In genomic region chr11:47504910-47505309, GRCh38 we compare ENCODE assay signal across 1 cellular context.
TF ChIP-seq lines count a peak whose summit lies in the region.

No MANE protein-coding gene starts in this region.

TF ChIP-seq in GM12878, 131 proteins besides CTCF, POLR2A, EP300 and RAD21:
- TF ChIP-seq SIN3A (IDR thresholded peaks at IDR 0.05; ENCODE audit: low read depth, low read length) = no peak
- no peak for TF ChIP-seq ELK1 (IDR thresholded peaks at IDR 0.05; ENCODE audit: low read depth, low read length)
- no peak for TF ChIP-seq ZNF217 (IDR thresholded peaks at IDR 0.05)
- TF ChIP-seq SMC3 (IDR thresholded peaks at IDR 0.05; ENCODE audit: borderline replicate concordance, low read length) = no peak
- TF ChIP-seq KLF5 (IDR thresholded peaks at IDR 0.05; ENCODE audit: partially characterized antibody) = no peak
- no peak for TF ChIP-seq CBFB (IDR thresholded peaks at IDR 0.05; ENCODE audit: low read depth)
- no peak for TF ChIP-seq BMI1 (IDR thresholded peaks at IDR 0.05; ENCODE audit: borderline replicate concordance)
- no peak for TF ChIP-seq RB1 (IDR thresholded peaks at IDR 0.05; ENCODE audit: borderline replicate concordance)
- no peak for TF ChIP-seq JUND (IDR thresholded peaks at IDR 0.05; ENCODE audit: low read depth, low read length)
- no peak for TF ChIP-seq MTA2 (IDR thresholded peaks at IDR 0.05; ENCODE audit: low read depth)
- TF ChIP-seq GABPA (IDR thresholded peaks at IDR 0.05; ENCODE audit: low read depth) = no peak
- TF ChIP-seq IKZF1 (conservative IDR thresholded peaks at IDR 0.05) = no peak
- no peak for TF ChIP-seq TAF1 (IDR thresholded peaks at IDR 0.05; ENCODE audit: borderline replicate concordance, low read depth, low read length)
- no peak for TF ChIP-seq SUPT20H (IDR thresholded peaks at IDR 0.05; ENCODE audit: borderline replicate concordance, control insufficient read depth, low read depth, low read length)
- TF ChIP-seq RAD51 (IDR thresholded peaks at IDR 0.05) = no peak
- TF ChIP-seq SKIL (IDR thresholded peaks at IDR 0.05; ENCODE audit: low read depth, poor library complexity, severe bottlenecking) = no peak
- no peak for TF ChIP-seq MEF2A (IDR thresholded peaks at IDR 0.05; ENCODE audit: insufficient read depth, low read depth, low read length)
- TF ChIP-seq CREB1 (IDR thresholded peaks at IDR 0.05; ENCODE audit: low read depth) = no peak
